Comparison of ENCODE assay signal across 16 cellular contexts in genomic region chr6:141402489-141402888, GRCh38.
A peak's percentile ranks its signal among the peaks of the same experiment; 100 is the strongest.
DNase-seq lines count a peak whose midpoint lies in the region; ATAC-seq and TF ChIP-seq lines count a peak whose summit lies in the region.
"Had no signal": no experiment of that assay in that cellular context is flagged by ENCODE, and none has a peak within 500 bp of the region (broad histone marks: within the 10 kb centered on the region; RNA-seq: fewer than 3 reads in every experiment).

No MANE protein-coding gene starts in this region.

- H3K27me3 Mint-ChIP-seq in naive thymus-derived CD4-positive, alpha-beta T cell, result peaks cover 0 to 5% (median 4%) of the 10 kb centered on the region in 5 donors
- H3K27me3 Mint-ChIP-seq: CD4-positive, CD25-positive, alpha-beta regulatory T cell had no signal

- no peaks in the 10 kb centered on the region for H3K36me3 Mint-ChIP-seq in naive thymus-derived CD4-positive, alpha-beta T cell
- H3K36me3 Mint-ChIP-seq: CD4-positive, CD25-positive, alpha-beta regulatory T cell had no signal

- peaks cover 0 to 9% (median 3%) of the 10 kb centered on the region in 7 donors for H3K4me1 Mint-ChIP-seq in naive thymus-derived CD4-positive, alpha-beta T cell

- TF ChIP-seq CTCF in thoracic aorta (IDR thresholded peaks at IDR 0.05), result no peak

- no peak overlapping the region for H3K4me3 ChIP-seq in adipocyte (ENCODE audit: low read length)
- no peak overlapping the region for H3K4me3 ChIP-seq in thoracic aorta
- no peak overlapping the region for H3K4me3 ChIP-seq in naive thymus-derived CD4-positive, alpha-beta T cell (ENCODE audit: low read length)
- H3K4me3 ChIP-seq: K562, PC-9 had no signal

- CTCF ChIA-PET in naive thymus-derived CD4-positive, alpha-beta T cell (lab: Charles Lee), result no interaction called here

- H3K4me3 Mint-ChIP-seq in naive thymus-derived CD4-positive, alpha-beta T cell, result no peak overlapping the region
- H3K4me3 Mint-ChIP-seq: CD4-positive, CD25-positive, alpha-beta regulatory T cell had no signal

- intact Hi-C loops in left ventricle myocardium superior (cut with micrococcal nuclease), result no loop called here
- intact Hi-C loops in naive thymus-derived CD4-positive, alpha-beta T cell (cut with micrococcal nuclease), result loop anchor here in 1 of 2 donors (10.0 kb wide), 1 partner anchor 162 kb away; no protein-coding TSS in a partner anchor

- H3K27me3 ChIP-seq in adipocyte (replicated peaks; ENCODE audit: control insufficient read depth, insufficient read depth, low read length) (no peaks in the 10 kb centered on the region), thoracic aorta (replicated peaks; ENCODE audit: insufficient read depth) (no peaks in the 10 kb centered on the region)
- no peaks in the 10 kb centered on the region for H3K27me3 ChIP-seq in naive thymus-derived CD4-positive, alpha-beta T cell (ENCODE audit: control insufficient read depth in 2 of 2, insufficient read depth in 2 of 2, low read length in 2 of 2)

- H3K9me3 Mint-ChIP-seq in naive thymus-derived CD4-positive, alpha-beta T cell, result peaks cover 0 to 6% (median 2%) of the 10 kb centered on the region in 11 donors

- DNase-seq in DMS114 treated with DMSO at 0.1 percent for 48 hours (lab: John Stamatoyannopoulos, UW; ENCODE audit: unreplicated experiment) (peak; percentile 73), adipocyte (ENCODE audit: low read depth) (no peak), left ventricle myocardium superior (no peak), thoracic aorta (ENCODE audit: low spot score) (no peak)
- no peak for DNase-seq in naive thymus-derived CD4-positive, alpha-beta T cell
- DNase-seq: Caco-2; CD4-positive, CD25-positive, alpha-beta regulatory T cell; DMS53; HCEC 1CT; NCI-H1436; NCI-H2029 treated with DMSO at 0.1 percent for 48 hours; NCI-H774; PC-9 had no signal

- ATAC-seq in left ventricle myocardium superior (peak; percentile 95), thoracic aorta (ENCODE audit: insufficient number of reproducible peaks, low FRiP score, low read depth) (no peak), GM19463 (IDR thresholded peaks at IDR 0.05; ENCODE audit: unreplicated experiment) (no peak), HG02642 (IDR thresholded peaks at IDR 0.05; ENCODE audit: poor library complexity, unreplicated experiment) (no peak)
- ATAC-seq in naive thymus-derived CD4-positive, alpha-beta T cell, result no peak
- ATAC-seq: K562 had no signal

- peaks cover 64% of the 10 kb centered on the region for H3K4me1 ChIP-seq in adipocyte (ENCODE audit: control insufficient read depth, insufficient read depth, low read length)
- H3K4me1 ChIP-seq in thoracic aorta (ENCODE audit: control insufficient read depth in 1 of 2, low read depth in 2 of 2), result peaks cover 36 to 40% of the 10 kb centered on the region in 2 donors
- H3K4me1 ChIP-seq in naive thymus-derived CD4-positive, alpha-beta T cell (ENCODE audit: control insufficient read depth in 2 of 2, insufficient read depth in 2 of 2, low read length in 2 of 2), result no peaks in the 10 kb centered on the region
- H3K4me1 ChIP-seq: Caco-2 had no signal

- H3K27ac ChIP-seq in thoracic aorta, result peak overlapping the region; percentile 56 to 59
- H3K27ac ChIP-seq in naive thymus-derived CD4-positive, alpha-beta T cell (ENCODE audit: low read depth, low read length), result no peak overlapping the region
- H3K27ac ChIP-seq: PC-9 had no signal

- no peak overlapping the region for H3K27ac Mint-ChIP-seq in naive thymus-derived CD4-positive, alpha-beta T cell

- H3K36me3 ChIP-seq in adipocyte (ENCODE audit: control insufficient read depth, insufficient read depth, low read length, severe bottlenecking), result no peaks in the 10 kb centered on the region
- no peaks in the 10 kb centered on the region for H3K36me3 ChIP-seq in thoracic aorta
- no peaks in the 10 kb centered on the region for H3K36me3 ChIP-seq in naive thymus-derived CD4-positive, alpha-beta T cell (ENCODE audit: control insufficient read depth in 2 of 3, insufficient read depth in 3 of 3, low read length in 3 of 3)

- H3K9ac ChIP-seq in adipocyte (ENCODE audit: low read length), result peak overlapping the region; percentile 72

- POLR2A ChIA-PET in naive thymus-derived CD4-positive, alpha-beta T cell (lab: Charles Lee), result no interaction called here

- H3K9me3 ChIP-seq in adipocyte (ENCODE audit: control insufficient read depth, low read length), result peaks cover 3% of the 10 kb centered on the region
- peaks cover under 1% of the 10 kb centered on the region for H3K9me3 ChIP-seq in thoracic aorta
- no peaks in the 10 kb centered on the region for H3K9me3 ChIP-seq in naive thymus-derived CD4-positive, alpha-beta T cell (ENCODE audit: control insufficient read depth in 2 of 3, low read length in 3 of 3)
- H3K9me3 ChIP-seq: Caco-2 had no signal
